Comparison of ENCODE assay signal across 1 cellular context in the genomic region with DNA sequence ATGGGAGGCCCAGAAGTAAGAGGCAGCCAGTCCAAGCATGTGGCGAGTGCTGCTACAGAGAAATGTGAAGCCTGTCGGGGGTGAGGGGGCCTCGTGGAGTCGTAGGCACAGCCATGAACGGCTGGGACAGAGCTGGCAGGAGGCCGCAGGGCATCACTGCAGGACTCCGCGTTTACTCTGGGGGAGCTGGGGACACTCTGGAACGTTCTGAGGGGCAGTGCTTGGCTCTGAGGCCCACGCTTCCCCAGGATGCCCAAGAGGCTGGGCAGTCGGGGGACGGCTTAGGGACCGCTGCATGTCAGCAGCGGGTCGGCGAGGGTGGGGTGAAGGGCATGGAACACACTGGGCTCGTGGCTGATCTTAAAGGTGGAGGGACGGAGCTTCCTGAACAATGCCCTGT.
TF ChIP-seq lines count a peak whose summit lies in the region.

No MANE protein-coding gene starts in this region.

TF ChIP-seq in K562, 482 proteins besides CTCF, POLR2A, EP300 and RAD21 (continued from another document):
- TF ChIP-seq CBFA2T2 (conservative IDR thresholded peaks at IDR 0.05), result no peak
